ENCODE assay signal across 26 cellular contexts in the genomic region with DNA sequence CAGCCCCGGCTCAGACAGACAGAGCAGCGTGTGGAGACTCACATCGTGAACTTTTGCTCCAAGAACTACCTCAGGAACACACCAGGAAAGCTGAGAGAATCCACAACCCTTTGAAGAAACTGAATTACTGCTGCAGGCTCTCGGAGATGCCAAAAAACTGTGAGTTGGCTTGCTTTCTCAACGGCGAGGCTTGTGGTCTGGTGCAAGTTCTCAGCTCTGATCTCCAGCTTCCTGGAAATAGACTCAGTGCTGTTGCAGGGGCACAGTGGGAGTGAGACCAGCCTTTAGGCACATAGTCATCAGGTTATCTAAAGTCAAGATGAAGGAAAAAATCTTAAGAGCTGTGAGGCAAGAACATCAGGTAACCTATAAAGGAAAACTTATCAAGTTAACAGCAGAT.
"Had no signal": no experiment of that assay in that cellular context is flagged by ENCODE, and none has a peak within 500 bp of the region (broad histone marks: within the 10 kb centered on the region; RNA-seq: fewer than 3 reads in every experiment).

No MANE protein-coding gene starts in this region.

- DNase-seq: effector CD8-positive, alpha-beta T cell; endodermal cell; foreskin fibroblast; gastrocnemius medialis; head of caudate nucleus; left ventricle myocardium superior; lower lobe of right lung; mucosa of descending colon; naive B cell; nucleus accumbens; sigmoid colon; stimulated activated CD4-positive, alpha-beta T cell treated with anti-CD3 and anti-CD28 coated beads, Interleukin-2, amount 100 ng/mL, for 24 hours; stimulated activated CD4-positive, alpha-beta T cell treated with anti-CD3 and anti-CD28 coated beads, Interleukin-4, amount 100 ng/mL, for 24 hours; stimulated activated naive CD4-positive, alpha-beta T cell treated with Interleukin-2 at 50 U/mL for 16 hours; stomach had no signal

- H3K27me3 Mint-ChIP-seq: dendritic cell treated with granulocyte-macrophage colony-stimulating factor and Interleukin-4, amounts not matched to agents 40 ng/mL and 50 ng/mL, for 4 days had no signal

- H3K9me3 Mint-ChIP-seq: neural progenitor cell had no signal

- H3K36me3 ChIP-seq: gastrocnemius medialis, lower lobe of right lung, neural progenitor cell, prostate gland, right atrium auricular region, sigmoid colon, stomach, thoracic aorta, tibial nerve, vagina had no signal

- H3K4me1 ChIP-seq: gastrocnemius medialis, lower lobe of right lung, neural progenitor cell, prostate gland, right atrium auricular region, sigmoid colon, stomach, tibial nerve, vagina had no signal

- H3K27ac Mint-ChIP-seq: dendritic cell treated with granulocyte-macrophage colony-stimulating factor and Interleukin-4, amounts not matched to agents 40 ng/mL and 50 ng/mL, for 4 days; endodermal cell; naive B cell; nephron; neural progenitor cell; stimulated activated effector memory CD8-positive, alpha-beta T cell treated with anti-CD3 and anti-CD28 coated beads, Interleukin-12 subunit alpha, Interleukin-12 subunit beta, amount 100 ng/mL, for 72 hours had no signal

- H3K4me3 Mint-ChIP-seq: dendritic cell treated with granulocyte-macrophage colony-stimulating factor and Interleukin-4, amounts not matched to agents 40 ng/mL and 50 ng/mL, for 4 days; endodermal cell; naive B cell; nephron; neural progenitor cell; stimulated activated effector memory CD8-positive, alpha-beta T cell treated with anti-CD3 and anti-CD28 coated beads, Interleukin-12 subunit alpha, Interleukin-12 subunit beta, amount 100 ng/mL, for 72 hours had no signal

- H3K9me3 ChIP-seq: gastrocnemius medialis, lower lobe of right lung, mucosa of descending colon, prostate gland, right atrium auricular region, sigmoid colon, stomach, thoracic aorta, tibial nerve, vagina had no signal

- H3K36me3 Mint-ChIP-seq: naive B cell; neural progenitor cell; stimulated activated effector memory CD8-positive, alpha-beta T cell treated with anti-CD3 and anti-CD28 coated beads, Interleukin-12 subunit alpha, Interleukin-12 subunit beta, amount 100 ng/mL, for 72 hours had no signal

- H3K27me3 ChIP-seq: gastrocnemius medialis, neural progenitor cell, right atrium auricular region, sigmoid colon, stomach, tibial nerve, vagina had no signal

- ATAC-seq: esophagus mucosa; gastrocnemius medialis; left ventricle myocardium superior; lower lobe of right lung; mucosa of descending colon; stimulated activated effector memory CD8-positive, alpha-beta T cell treated with anti-CD3 and anti-CD28 coated beads, Interleukin-12 subunit alpha, Interleukin-12 subunit beta, amount 100 ng/mL, for 72 hours had no signal

- H3K4me3 ChIP-seq: gastrocnemius medialis, lower lobe of right lung, mucosa of descending colon, neural progenitor cell, prostate gland, right atrium auricular region, sigmoid colon, stomach, thoracic aorta, tibial nerve, vagina had no signal

- H3K4me1 Mint-ChIP-seq: endodermal cell; naive B cell; nephron; neural progenitor cell; stimulated activated effector memory CD8-positive, alpha-beta T cell treated with anti-CD3 and anti-CD28 coated beads, Interleukin-12 subunit alpha, Interleukin-12 subunit beta, amount 100 ng/mL, for 72 hours had no signal

- H3K27ac ChIP-seq: epithelial cell of prostate, gastrocnemius medialis, lower lobe of right lung, neural progenitor cell, prostate gland, right atrium auricular region, sigmoid colon, stomach, thoracic aorta, tibial nerve, vagina had no signal
